8 cellular contexts compared by ENCODE assay signal in the genomic region with DNA sequence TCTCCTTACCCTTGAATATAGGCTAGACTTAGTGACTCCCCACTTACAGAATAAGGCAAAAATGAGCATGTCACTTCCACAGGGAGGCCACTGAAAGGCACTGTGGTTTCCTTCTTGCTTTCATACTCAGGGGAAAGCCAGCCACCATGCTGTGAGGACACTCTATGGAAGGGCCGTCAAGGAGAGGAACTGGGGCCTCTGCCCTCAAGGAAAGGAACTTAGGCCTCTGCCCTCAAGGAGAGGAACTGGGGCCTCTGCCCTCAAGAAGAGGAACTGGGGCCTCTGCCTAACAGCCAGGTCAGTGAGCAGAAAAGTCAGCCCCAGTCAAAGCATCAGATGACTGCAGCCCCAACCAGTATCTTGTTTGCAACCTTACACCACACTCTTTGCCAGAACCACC. TPM values are rescaled to one million over a fixed set of nuclear protein-coding genes. Genes with fewer than 3 reads are reported as not detected.
DNase-seq lines count a peak whose midpoint lies in the region; ATAC-seq and TF ChIP-seq lines count a peak whose summit lies in the region.

No MANE protein-coding gene starts in this region.

- peak in 3 of 4 donors; percentile 63 to 88 (median 75) for ATAC-seq in heart left ventricle
- peak; percentile 94 for ATAC-seq in HG02981 (IDR thresholded peaks at IDR 0.05; ENCODE audit: unreplicated experiment)

- DNase-seq in heart left ventricle (peak in 4 of 5 donors; percentile 22 to 58 (median 37)), left ventricle myocardium inferior (no peak), RPMI8226 (peak; percentile 27), medulla oblongata (ENCODE audit: extremely low spot score) (peak; percentile 76), occipital lobe (lab: John Stamatoyannopoulos, UW) (no peak), kidney tubule cell (ENCODE audit: low spot score) (no peak), NCI-H1436 treated with DMSO at 0.1 percent for 48 hours (lab: John Stamatoyannopoulos, UW) (no peak)

- H3K27me3 ChIP-seq in heart left ventricle (no peaks in the 10 kb centered on the region), left ventricle myocardium inferior (ENCODE audit: low read depth) (no peaks in the 10 kb centered on the region)

- H3K4me1 ChIP-seq in heart left ventricle (peaks cover 0 to 14% (median 0%) of the 10 kb centered on the region in 12 donors), left ventricle myocardium inferior (no peaks in the 10 kb centered on the region)

- intact Hi-C loops in heart left ventricle (cut with DNase I) (no loop called here), left ventricle myocardium inferior (cut with micrococcal nuclease) (no loop called here)

- TF ChIP-seq CTCF in heart left ventricle (IDR thresholded peaks at IDR 0.05): no peak
- TF ChIP-seq CTCF in left ventricle myocardium inferior (IDR thresholded peaks at IDR 0.05; ENCODE audit: borderline replicate concordance): no peak

- no peak overlapping the region for H3K4me3 ChIP-seq in heart left ventricle
- H3K4me3 ChIP-seq in left ventricle myocardium inferior: no peak overlapping the region

- WGBS in heart left ventricle, 4 donors: 29 to 72% (median 61%) methylated on average over 1 of the region's 1 CpG

- H3K9me3 ChIP-seq in heart left ventricle (no peaks in the 10 kb centered on the region), left ventricle myocardium inferior (replicated peaks) (no peaks in the 10 kb centered on the region)

- H3K27ac ChIP-seq in heart left ventricle (peak overlapping the region in 1 of 12 donors; percentile 71), left ventricle myocardium inferior (replicated peaks) (no peak overlapping the region)

- peaks cover 0 to 76% (median 60%) of the 10 kb centered on the region in 9 donors for H3K36me3 ChIP-seq in heart left ventricle
- peaks cover 65% of the 10 kb centered on the region for H3K36me3 ChIP-seq in left ventricle myocardium inferior

- TF ChIP-seq POLR2A in heart left ventricle (IDR thresholded peaks at IDR 0.05): no peak

RNA-seq across cellular contexts. Expression of gene VPS35, which starts 30.1 kb away (rescaled TPM):
- total RNA-seq in heart left ventricle (100 to 1,000 TPM in 2 of 9 donors, 10 to 100 TPM in 7; 49.1 to 118 (median 88.7) TPM), left ventricle myocardium inferior (74.6 TPM), occipital lobe (176 TPM)
- polyA plus RNA-seq in heart left ventricle: 10 to 100 TPM; 16.7 to 53.0 TPM

RNA-seq across cellular contexts. Expression of gene ORC6, which starts 30.5 kb away (rescaled TPM):
- total RNA-seq in heart left ventricle (1 to 10 TPM; 1.3 to 4.3 (median 2.5) TPM), left ventricle myocardium inferior (1.4 TPM), occipital lobe (5.0 TPM)
- 1 to 10 TPM; 1.4 to 3.2 TPM for polyA plus RNA-seq in heart left ventricle

RNA-seq across cellular contexts. Expression of gene SHCBP1, which starts 37.7 kb away (rescaled TPM):
- total RNA-seq in heart left ventricle (1 to 10 TPM in 3 of 9 donors, under 1 TPM in 6; 0.19 to 7.6 (median 0.76) TPM), left ventricle myocardium inferior (0.44 TPM), occipital lobe (2.8 TPM)
- polyA plus RNA-seq in heart left ventricle: under 1 TPM; 0.28 to 0.57 TPM

Comparison
In these comparisons a context has a peak if more than half of its experiments do, and no peak if none do; other contexts are left out.
1. DNase-seq: peak in heart left ventricle (4 of 5), RPMI8226 (single experiment) and medulla oblongata (single experiment); none in left ventricle myocardium inferior (single experiment), occipital lobe (single experiment), kidney tubule cell (single experiment) and NCI-H1436 treated with DMSO at 0.1 percent for 48 hours (single experiment).